In genomic region chr2:176079851-176080539, GRCh38 we compare ENCODE assay signal across 8 cellular contexts. TPM values are rescaled to one million over a fixed set of nuclear protein-coding genes. Genes with fewer than 3 reads are reported as not detected.
A peak's percentile ranks its signal among the peaks of the same experiment; 100 is the strongest.
DNase-seq lines count a peak whose midpoint lies in the region; ATAC-seq and TF ChIP-seq lines count a peak whose summit lies in the region.

No MANE protein-coding gene starts in this region.

- H4K20me1 ChIP-seq in Karpas-422 (ENCODE audit: insufficient read depth, low read depth, low read length): no peaks in the 10 kb centered on the region

- H3K36me3 ChIP-seq in Karpas-422 (ENCODE audit: insufficient read depth, low read length): no peaks in the 10 kb centered on the region

- ATAC-seq in GM21360 (IDR thresholded peaks at IDR 0.05; ENCODE audit: unreplicated experiment): peak; percentile 48
- ATAC-seq in memory B cell (ENCODE audit: low read depth): no peak
- no peak for ATAC-seq in GM19023 (IDR thresholded peaks at IDR 0.05; ENCODE audit: unreplicated experiment)

- H3K4me1 Mint-ChIP-seq in memory B cell: peaks cover 4% of the 10 kb centered on the region

- no peak overlapping the region for H3K27ac ChIP-seq in Karpas-422 (ENCODE audit: low read length)

- TF ChIP-seq CTCF in AG09319 (IDR thresholded peaks at IDR 0.05; ENCODE audit: low read depth, low read length): peak; percentile 39

- peaks cover 37% of the 10 kb centered on the region for H3K27me3 Mint-ChIP-seq in memory B cell

- no peaks in the 10 kb centered on the region for H3K4me1 ChIP-seq in Karpas-422 (ENCODE audit: low read length)

- H3K9me2 ChIP-seq in Karpas-422 (replicated peaks; ENCODE audit: insufficient read depth, low read length): no peaks in the 10 kb centered on the region

- peak overlapping the region; percentile 84 for H3K27ac Mint-ChIP-seq in memory B cell

- H3K9me3 Mint-ChIP-seq in memory B cell: peaks cover 1% of the 10 kb centered on the region

- H3K27me3 ChIP-seq in Karpas-422 (ENCODE audit: low read length): no peaks in the 10 kb centered on the region

- no peaks in the 10 kb centered on the region for H3K9me3 ChIP-seq in Karpas-422 (ENCODE audit: low read length)

- no peak overlapping the region for H3K4me2 ChIP-seq in Karpas-422 (ENCODE audit: low read depth, low read length, poor library complexity, severe bottlenecking)

- peaks cover 2% of the 10 kb centered on the region for H3K36me3 Mint-ChIP-seq in memory B cell

- no peak overlapping the region for H3K9ac ChIP-seq in Karpas-422 (ENCODE audit: low read length)

- no peaks in the 10 kb centered on the region for H3K79me2 ChIP-seq in Karpas-422 (ENCODE audit: low read length)

- no peak overlapping the region for H3K4me3 ChIP-seq in Karpas-422 (ENCODE audit: low read length)

- DNase-seq in AG09319 (ENCODE audit: extremely low read depth, low read depth) (no peak), NCI-H774 (lab: John Stamatoyannopoulos, UW) (peak; percentile 86), cerebellar cortex (ENCODE audit: low spot score) (peak; percentile 26), memory B cell (ENCODE audit: low spot score in 2 of 2) (no peak), Karpas-422 (no peak)
- no peak for DNase-seq in effector CD8-positive, alpha-beta T cell (lab: John Stamatoyannopoulos, UW)

- peak overlapping the region; percentile 32 for H3K4me3 Mint-ChIP-seq in memory B cell

- no peak overlapping the region for H2AFZ ChIP-seq in Karpas-422 (ENCODE audit: low read length)

RNA-seq across cellular contexts. Expression of gene EVX2, which starts 3.8 kb away (rescaled TPM):
- total RNA-seq in Karpas-422 (2014; rRNA removed; shearing (Covaris generic); ENCODE audit: low replicate concordance): not detected in 2 replicates

RNA-seq across cellular contexts. Expression of gene HOXD13, which starts 12.5 kb away (rescaled TPM):
- not detected in 2 replicates for total RNA-seq in Karpas-422 (2014; rRNA removed; shearing (Covaris generic); ENCODE audit: low replicate concordance)

RNA-seq across cellular contexts. Expression of gene HOXD12, which starts 19.6 kb away (rescaled TPM):
- 1.0 and 1.9 TPM in 2 replicates for total RNA-seq in Karpas-422 (2014; rRNA removed; shearing (Covaris generic); ENCODE audit: low replicate concordance)

RNA-seq across cellular contexts. Expression of gene HOXD11, which starts 27.1 kb away (rescaled TPM):
- not detected in 2 replicates for total RNA-seq in Karpas-422 (2014; rRNA removed; shearing (Covaris generic); ENCODE audit: low replicate concordance)

RNA-seq across cellular contexts. Expression of gene HOXD10, which starts 36.6 kb away (rescaled TPM):
- not detected in 2 replicates for total RNA-seq in Karpas-422 (2014; rRNA removed; shearing (Covaris generic); ENCODE audit: low replicate concordance)

Comparison
In these comparisons a context has a peak if more than half of its experiments do, and no peak if none do; other contexts are left out.
1. DNase-seq: peak in NCI-H774 (single experiment) and cerebellar cortex (single experiment); none in AG09319 (single experiment), memory B cell (0 of 2), effector CD8-positive, alpha-beta T cell (single experiment) and Karpas-422 (single experiment).